Comparison of ENCODE assay signal across 15 cellular contexts in the genomic region with DNA sequence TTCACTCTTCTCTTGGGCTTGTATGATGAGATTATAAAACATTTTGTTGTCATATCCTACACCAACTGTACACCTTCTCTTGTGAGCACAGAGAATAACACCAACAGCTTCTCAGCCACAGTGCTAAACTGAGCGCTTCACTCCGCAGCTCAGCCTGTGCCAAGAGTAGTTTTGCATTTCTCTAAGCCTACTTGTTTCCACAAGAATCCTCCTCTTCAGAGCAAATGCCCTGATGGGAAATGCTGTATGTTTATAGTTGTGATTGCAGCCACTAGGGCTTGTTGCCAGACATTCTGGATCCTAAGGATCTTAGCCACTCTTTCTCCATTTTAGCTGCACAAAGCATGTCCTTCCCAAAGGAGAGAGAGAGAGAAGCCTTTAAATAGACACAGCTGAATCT.
DNase-seq lines count a peak whose midpoint lies in the region; ATAC-seq and TF ChIP-seq lines count a peak whose summit lies in the region.
"Had no signal": no experiment of that assay in that cellular context is flagged by ENCODE, and none has a peak within 500 bp of the region (broad histone marks: within the 10 kb centered on the region; RNA-seq: fewer than 3 reads in every experiment).

No MANE protein-coding gene starts in this region.

- no peaks in the 10 kb centered on the region for H3K27me3 Mint-ChIP-seq in MCF 10A (ENCODE audit: insufficient read depth, unreplicated experiment)
- H3K27me3 Mint-ChIP-seq: activated naive CD4-positive, alpha-beta T cell treated with anti-CD3 and anti-CD28 coated beads, Interleukin-2, amount 50 U/mL, for 24 hours had no signal

- POLR2A ChIA-PET in MCF 10A (lab: Yijun Ruan, JAX) = interaction anchor here (0.9 to 1.3 kb wide), 3 partner anchors 18 to 50 kb away, joined by 3 to 6 read pairs (median 3); no protein-coding TSS in a partner anchor

- H3K9me3 ChIP-seq in breast epithelium (no peaks in the 10 kb centered on the region), thyroid gland (no peaks in the 10 kb centered on the region)
- H3K9me3 ChIP-seq: SJSA1, tibial nerve had no signal

- no peak overlapping the region for H3K4me3 Mint-ChIP-seq in MCF 10A (ENCODE audit: unreplicated experiment)
- H3K4me3 Mint-ChIP-seq: activated naive CD4-positive, alpha-beta T cell treated with anti-CD3 and anti-CD28 coated beads, Interleukin-2, amount 50 U/mL, for 24 hours had no signal

- H3K27me3 ChIP-seq in breast epithelium = no peaks in the 10 kb centered on the region
- H3K27me3 ChIP-seq in thyroid gland = no peaks in the 10 kb centered on the region
- H3K27me3 ChIP-seq: SJSA1, tibial nerve had no signal

- peak; percentile 28 for ATAC-seq in left lobe of liver

- TF ChIP-seq POLR2A in breast epithelium (IDR thresholded peaks at IDR 0.05) = no peak
- no peak for TF ChIP-seq POLR2A in thyroid gland (IDR thresholded peaks at IDR 0.05)

- H3K36me3 ChIP-seq in breast epithelium (no peaks in the 10 kb centered on the region), thyroid gland (no peaks in the 10 kb centered on the region)
- H3K36me3 ChIP-seq: SJSA1, tibial nerve had no signal

- TF ChIP-seq CTCF in MCF 10A (IDR thresholded peaks at IDR 0.05; ENCODE audit: unreplicated experiment) (no peak), breast epithelium (IDR thresholded peaks at IDR 0.05) (no peak), thyroid gland (IDR thresholded peaks at IDR 0.05) (no peak)

- no peak overlapping the region for H3K27ac ChIP-seq in breast epithelium
- no peak overlapping the region for H3K27ac ChIP-seq in thyroid gland
- H3K27ac ChIP-seq: SJSA1, VCaP had no signal

- H3K9me3 Mint-ChIP-seq in MCF 10A (ENCODE audit: unreplicated experiment) = no peaks in the 10 kb centered on the region
- H3K9me3 Mint-ChIP-seq: activated naive CD4-positive, alpha-beta T cell treated with anti-CD3 and anti-CD28 coated beads, Interleukin-2, amount 50 U/mL, for 24 hours had no signal

- H3K4me1 ChIP-seq in breast epithelium = no peaks in the 10 kb centered on the region
- peaks cover 0 to 10% of the 10 kb centered on the region in 2 donors for H3K4me1 ChIP-seq in thyroid gland
- H3K4me1 ChIP-seq: SJSA1 had no signal

- no peaks in the 10 kb centered on the region for H3K36me3 Mint-ChIP-seq in MCF 10A (ENCODE audit: insufficient read depth, unreplicated experiment)

- no TSS peak for BruUV-seq in MCF 10A (replicated peaks; lab: Mats Ljungman, UMichigan)

- DNase-seq in MCF 10A (ENCODE audit: unreplicated experiment) = no peak
- DNase-seq in breast epithelium (ENCODE audit: low spot score in 2 of 2) = no peak
- DNase-seq in dedifferentiated amniotic fluid mesenchymal stem cell (ENCODE audit: extremely low spot score) = peak; percentile 44
- no peak for DNase-seq in left lobe of liver (ENCODE audit: low spot score)
- peak; percentile 31 to 42 for DNase-seq in thyroid gland
- no peak for DNase-seq in T-helper 1 cell
- no peak for DNase-seq in foreskin melanocyte
- DNase-seq in stimulated activated CD4-positive, alpha-beta T cell treated with anti-CD3 and anti-CD28 coated beads, Interleukin-1b, Interleukin-23, amount 100 ng/mL, for 48 hours = no peak
- DNase-seq: DMS153, left cardiac atrium, NCI-H1930 had no signal

- CTCF ChIA-PET in MCF 10A (lab: Yijun Ruan, JAX) = interaction anchor here (0.5 to 1.5 kb wide), 4 partner anchors 10 to 189 kb away, joined by 3 to 8 read pairs (median 4); no protein-coding TSS in a partner anchor

- H3K4me1 Mint-ChIP-seq in MCF 10A (ENCODE audit: insufficient read depth, unreplicated experiment) = peaks cover 9% of the 10 kb centered on the region

- H3K4me3 ChIP-seq in breast epithelium (no peak overlapping the region), thyroid gland (replicated peaks in 1 of 3) (no peak overlapping the region)
- H3K4me3 ChIP-seq: SJSA1, tibial nerve had no signal

- intact Hi-C loops in MCF 10A (cut with micrococcal nuclease) = no loop called here
- intact Hi-C loops in breast epithelium (cut with DNase I; ENCODE audit: low total_unique reads) = no loop called here
- intact Hi-C loops in thyroid gland (cut with DNase I) = no loop called here

- 17 to 40% methylated on average over 2 of the region's 2 CpGs for WGBS in thyroid gland, 2 donors

- H3K27ac Mint-ChIP-seq in MCF 10A (ENCODE audit: low read depth, unreplicated experiment) = peak overlapping the region; percentile 31
- H3K27ac Mint-ChIP-seq: activated naive CD4-positive, alpha-beta T cell treated with anti-CD3 and anti-CD28 coated beads, Interleukin-2, amount 50 U/mL, for 24 hours had no signal

Comparison
In these comparisons a context has a peak if more than half of its experiments do, and no peak if none do; other contexts are left out.
1. DNase-seq: peak in dedifferentiated amniotic fluid mesenchymal stem cell (single experiment) and thyroid gland (2 of 2); none in MCF 10A (single experiment), breast epithelium (0 of 2), left lobe of liver (single experiment), T-helper 1 cell (0 of 5), foreskin melanocyte (single experiment) and stimulated activated CD4-positive, alpha-beta T cell treated with anti-CD3 and anti-CD28 coated beads, Interleukin-1b, Interleukin-23, amount 100 ng/mL, for 48 hours (single experiment).